Comparison of ENCODE assay signal across 7 cellular contexts in genomic region chr15:34461730-34462129, GRCh38.
"Had no signal": no experiment of that assay in that cellular context is flagged by ENCODE, and none has a peak within 500 bp of the region (broad histone marks: within the 10 kb centered on the region; RNA-seq: fewer than 3 reads in every experiment).

No MANE protein-coding gene starts in this region.

- FAIRE-seq: HTR-8/SVneo had no signal

- H3K4me3 ChIP-seq: GM23248 had no signal

- H3K27ac ChIP-seq: GM23248 had no signal

- H2AFZ ChIP-seq: GM23248 had no signal

- DNase-seq: GM23248, GOT3, H9, HCEC 1CT, IMR-90, KBM-7 had no signal

- H3K9ac ChIP-seq: GM23248 had no signal
